ENCODE assay signal across 29 cellular contexts in genomic region chr17:54744750-54745149, GRCh38.
"Had no signal": no experiment of that assay in that cellular context is flagged by ENCODE, and none has a peak within 500 bp of the region (broad histone marks: within the 10 kb centered on the region; RNA-seq: fewer than 3 reads in every experiment).

No MANE protein-coding gene starts in this region.

- H3K27ac Mint-ChIP-seq: activated CD4-positive, alpha-beta memory T cell treated with anti-CD3 and anti-CD28 coated beads, Interleukin-2, amount 10 ng/mL, durations not matched to agents 7 days and 5 days; activated CD4-positive, alpha-beta T cell treated with anti-CD3 and anti-CD28 coated beads, Interleukin-2, amount 10 ng/mL, durations not matched to agents 7 days and 5 days; activated naive CD4-positive, alpha-beta T cell treated with anti-CD3 and anti-CD28 coated beads, Interleukin-2, amount 10 ng/mL, durations not matched to agents 7 days and 5 days; activated naive CD4-positive, alpha-beta T cell treated with anti-CD3 and anti-CD28 coated beads, Interleukin-2, amount 50 U/mL, for 72 hours; activated naive CD8-positive, alpha-beta T cell treated with anti-CD3 and anti-CD28 coated beads, Interleukin-2, amount 10 ng/mL, durations not matched to agents 7 days and 5 days; activated T-cell treated with anti-CD3 and anti-CD28 coated beads, Interleukin-2, amount 50 U/mL, for 24 hours; activated T-cell treated with anti-CD3 and anti-CD28 coated beads, Interleukin-2, amount 50 U/mL, for 72 hours; dendritic cell treated with granulocyte-macrophage colony-stimulating factor and Interleukin-4, amounts not matched to agents 40 ng/mL and 50 ng/mL, for 4 days; WTC11 had no signal

- H3K4me1 Mint-ChIP-seq: activated CD4-positive, alpha-beta memory T cell treated with anti-CD3 and anti-CD28 coated beads, Interleukin-2, amount 10 ng/mL, durations not matched to agents 7 days and 5 days; activated CD4-positive, alpha-beta T cell treated with anti-CD3 and anti-CD28 coated beads, Interleukin-2, amount 10 ng/mL, durations not matched to agents 7 days and 5 days; activated naive CD4-positive, alpha-beta T cell treated with anti-CD3 and anti-CD28 coated beads, Interleukin-2, amount 10 ng/mL, durations not matched to agents 7 days and 5 days; activated naive CD8-positive, alpha-beta T cell treated with anti-CD3 and anti-CD28 coated beads, Interleukin-2, amount 10 ng/mL, durations not matched to agents 7 days and 5 days; central memory CD8-positive, alpha-beta T cell had no signal

- H3K4me3 ChIP-seq: coronary artery, dorsolateral prefrontal cortex, esophagus muscularis mucosa, gastrocnemius medialis had no signal

- H3K4me3 Mint-ChIP-seq: activated CD4-positive, alpha-beta memory T cell treated with anti-CD3 and anti-CD28 coated beads, Interleukin-2, amount 10 ng/mL, durations not matched to agents 7 days and 5 days; activated CD4-positive, alpha-beta T cell treated with anti-CD3 and anti-CD28 coated beads, Interleukin-2, amount 10 ng/mL, durations not matched to agents 7 days and 5 days; activated naive CD4-positive, alpha-beta T cell treated with anti-CD3 and anti-CD28 coated beads, Interleukin-2, amount 10 ng/mL, durations not matched to agents 7 days and 5 days; activated naive CD8-positive, alpha-beta T cell treated with anti-CD3 and anti-CD28 coated beads, Interleukin-2, amount 10 ng/mL, durations not matched to agents 7 days and 5 days; activated T-cell treated with anti-CD3 and anti-CD28 coated beads, Interleukin-2, amount 50 U/mL, for 24 hours; activated T-cell treated with anti-CD3 and anti-CD28 coated beads, Interleukin-2, amount 50 U/mL, for 72 hours; central memory CD8-positive, alpha-beta T cell; dendritic cell treated with granulocyte-macrophage colony-stimulating factor and Interleukin-4, amounts not matched to agents 40 ng/mL and 50 ng/mL, for 4 days; WTC11 had no signal

- H3K27ac ChIP-seq: brain microvascular endothelial cell, coronary artery, dorsolateral prefrontal cortex, esophagus muscularis mucosa, foreskin keratinocyte, gastrocnemius medialis had no signal

- H3K27me3 ChIP-seq: brain microvascular endothelial cell, dorsolateral prefrontal cortex, esophagus muscularis mucosa, foreskin keratinocyte, gastrocnemius medialis had no signal

- H3K4me1 ChIP-seq: esophagus muscularis mucosa, foreskin keratinocyte, gastrocnemius medialis had no signal

- ATAC-seq: activated naive CD4-positive, alpha-beta T cell treated with anti-CD3 and anti-CD28 coated beads, Interleukin-2, amount 50 U/mL, for 72 hours; activated T-cell treated with anti-CD3 and anti-CD28 coated beads, Interleukin-2, amount 50 U/mL, for 72 hours; foreskin keratinocyte; gastrocnemius medialis; WTC11 had no signal

- H3K27me3 Mint-ChIP-seq: activated CD4-positive, alpha-beta memory T cell treated with anti-CD3 and anti-CD28 coated beads, Interleukin-2, amount 10 ng/mL, durations not matched to agents 7 days and 5 days; activated CD4-positive, alpha-beta T cell treated with anti-CD3 and anti-CD28 coated beads, Interleukin-2, amount 10 ng/mL, durations not matched to agents 7 days and 5 days; activated naive CD4-positive, alpha-beta T cell treated with anti-CD3 and anti-CD28 coated beads, Interleukin-2, amount 10 ng/mL, durations not matched to agents 7 days and 5 days; activated naive CD8-positive, alpha-beta T cell treated with anti-CD3 and anti-CD28 coated beads, Interleukin-2, amount 10 ng/mL, durations not matched to agents 7 days and 5 days; activated T-cell treated with anti-CD3 and anti-CD28 coated beads, Interleukin-2, amount 50 U/mL, for 24 hours; central memory CD8-positive, alpha-beta T cell; dendritic cell treated with granulocyte-macrophage colony-stimulating factor and Interleukin-4, amounts not matched to agents 40 ng/mL and 50 ng/mL, for 4 days had no signal

- H3K9me3 ChIP-seq: gastrocnemius medialis had no signal

- H3K36me3 Mint-ChIP-seq: activated naive CD4-positive, alpha-beta T cell treated with anti-CD3 and anti-CD28 coated beads, Interleukin-2, amount 10 ng/mL, durations not matched to agents 7 days and 5 days had no signal

- DNase-seq: activated CD4-positive, alpha-beta memory T cell treated with anti-CD3 and anti-CD28 coated beads, Interleukin-2, amount 10 ng/mL, durations not matched to agents 7 days and 5 days; activated CD4-positive, alpha-beta T cell treated with anti-CD3 and anti-CD28 coated beads for 1 hour; activated CD4-positive, alpha-beta T cell treated with anti-CD3 and anti-CD28 coated beads for 4 hours; activated CD4-positive, alpha-beta T cell treated with anti-CD3 and anti-CD28 coated beads, Interleukin-2, amount 10 ng/mL, durations not matched to agents 7 days and 5 days; activated CD4-positive, alpha-beta T cell treated with anti-CD3 and anti-CD28 coated beads, Interleukin-2, amount 50 U/mL, for 4 hours; activated CD8-positive, alpha-beta memory T cell treated with anti-CD3 and anti-CD28 coated beads, Interleukin-2, amount 50 U/mL, for 48 hours; activated gamma-delta T cell; activated naive CD4-positive, alpha-beta T cell; activated naive CD4-positive, alpha-beta T cell treated with anti-CD3 and anti-CD28 coated beads, Interleukin-2, amount 10 ng/mL, durations not matched to agents 7 days and 5 days; activated naive CD8-positive, alpha-beta T cell treated with anti-CD3 and anti-CD28 coated beads, Interleukin-2, amount 10 ng/mL, durations not matched to agents 7 days and 5 days; activated T-cell treated with anti-CD3 and anti-CD28 coated beads for 4 hours; activated T-cell treated with anti-CD3 and anti-CD28 coated beads, Interleukin-2, amount 50 U/mL, for 24 hours; activated T-cell treated with anti-CD3 and anti-CD28 coated beads, Interleukin-2, amount 50 U/mL, for 72 hours; amniotic stem cell; anterior cingulate cortex; brain microvascular endothelial cell; dorsolateral prefrontal cortex; effector memory CD4-positive, alpha-beta T cell; erythroblast; foreskin keratinocyte; gastrocnemius medialis; glutamatergic neuron; T-helper 2 cell had no signal

- H3K36me3 ChIP-seq: brain microvascular endothelial cell, esophagus muscularis mucosa, gastrocnemius medialis had no signal
